17 cellular contexts compared by ENCODE assay signal in genomic region chr13:49836516-49836915, GRCh38. TPM values are rescaled to one million over a fixed set of nuclear protein-coding genes. Genes with fewer than 3 reads are reported as not detected.
A peak's percentile ranks its signal among the peaks of the same experiment; 100 is the strongest.
DNase-seq lines count a peak whose midpoint lies in the region; ATAC-seq and TF ChIP-seq lines count a peak whose summit lies in the region.
"Had no signal": no experiment of that assay in that cellular context is flagged by ENCODE, and none has a peak within 500 bp of the region (broad histone marks: within the 10 kb centered on the region; RNA-seq: fewer than 3 reads in every experiment).

No MANE protein-coding gene starts in this region.

- 42 to 48% (median 44%) methylated on average over 5 of the region's 5 CpGs for WGBS in psoas muscle, 3 donors
- 40 to 53% (median 45%) methylated on average over 5 of the region's 5 CpGs for WGBS in ovary, 3 donors

- no peak overlapping the region for H3K27ac Mint-ChIP-seq in WTC11
- H3K27ac Mint-ChIP-seq: activated CD4-positive, alpha-beta T cell treated with anti-CD3 and anti-CD28 coated beads, Interleukin-2, amount 10 ng/mL, durations not matched to agents 7 days and 5 days; activated T-cell treated with anti-CD3 and anti-CD28 coated beads, Interleukin-2, amount 50 U/mL, for 24 hours; CD8-positive, alpha-beta T cell had no signal

- H3K4me3 Mint-ChIP-seq in WTC11, result no peak overlapping the region
- H3K4me3 Mint-ChIP-seq: activated CD4-positive, alpha-beta T cell treated with anti-CD3 and anti-CD28 coated beads, Interleukin-2, amount 10 ng/mL, durations not matched to agents 7 days and 5 days; activated T-cell treated with anti-CD3 and anti-CD28 coated beads, Interleukin-2, amount 50 U/mL, for 24 hours; CD8-positive, alpha-beta T cell had no signal

- no peaks in the 10 kb centered on the region for H3K9me3 Mint-ChIP-seq in WTC11
- H3K9me3 Mint-ChIP-seq: activated CD4-positive, alpha-beta T cell treated with anti-CD3 and anti-CD28 coated beads, Interleukin-2, amount 10 ng/mL, durations not matched to agents 7 days and 5 days; CD8-positive, alpha-beta T cell had no signal

- peak; percentile 26 for DNase-seq in NCI-H82 (lab: John Stamatoyannopoulos, UW)
- DNase-seq in NCI-H82 treated with DMSO at 0.1 percent for 48 hours (lab: John Stamatoyannopoulos, UW; ENCODE audit: unreplicated experiment), result no peak
- DNase-seq in WTC11 (ENCODE audit: low spot score), result peak; percentile 48
- peak; percentile 56 for DNase-seq in iPS-NIHi11 (ENCODE audit: low spot score)
- no peak for DNase-seq in sciatic nerve (ENCODE audit: low spot score)
- no peak for DNase-seq in psoas muscle
- no peak for DNase-seq in ovary
- DNase-seq in SW480 (ENCODE audit: low spot score), result no peak
- DNase-seq: activated CD4-positive, alpha-beta T cell treated with anti-CD3 and anti-CD28 coated beads, Interleukin-2, amount 10 ng/mL, durations not matched to agents 7 days and 5 days; activated T-cell treated with anti-CD3 and anti-CD28 coated beads, Interleukin-2, amount 50 U/mL, for 24 hours; CD8-positive, alpha-beta T cell; erythroblast; heart left ventricle; NCI-H2081; NCI-H774; stimulated activated CD4-positive, alpha-beta T cell treated with anti-CD3 and anti-CD28 coated beads, Interleukin-1b, Interleukin-23, amount 100 ng/mL, for 48 hours; T1000 had no signal

- H3K36me3 Mint-ChIP-seq in WTC11, result no peaks in the 10 kb centered on the region
- H3K36me3 Mint-ChIP-seq: CD8-positive, alpha-beta T cell had no signal

- no peak for TF ChIP-seq POLR2A in ovary (IDR thresholded peaks at IDR 0.05)

- H3K4me3 ChIP-seq in psoas muscle (no peak overlapping the region), ovary (no peak overlapping the region)
- H3K4me3 ChIP-seq: heart left ventricle had no signal

- no peak overlapping the region for H3K27ac ChIP-seq in psoas muscle
- no peak overlapping the region for H3K27ac ChIP-seq in ovary
- H3K27ac ChIP-seq: heart left ventricle had no signal

- POLR2A ChIA-PET in WTC11 (lab: Charles Lee), result no interaction called here

- H3K9me3 ChIP-seq in psoas muscle (no peaks in the 10 kb centered on the region), ovary (no peaks in the 10 kb centered on the region)
- H3K9me3 ChIP-seq: heart left ventricle had no signal

- no peaks in the 10 kb centered on the region for H3K27me3 Mint-ChIP-seq in WTC11 (ENCODE audit: low read depth)

- H3K4me1 Mint-ChIP-seq in WTC11, result peaks cover 38% of the 10 kb centered on the region
- H3K4me1 Mint-ChIP-seq: activated CD4-positive, alpha-beta T cell treated with anti-CD3 and anti-CD28 coated beads, Interleukin-2, amount 10 ng/mL, durations not matched to agents 7 days and 5 days had no signal

- H3K27me3 ChIP-seq in psoas muscle (ENCODE audit: insufficient read depth in 3 of 3, low read length in 2 of 3) (no peaks in the 10 kb centered on the region), ovary (no peaks in the 10 kb centered on the region)
- H3K27me3 ChIP-seq: heart left ventricle had no signal

- TF ChIP-seq EP300 in ovary (IDR thresholded peaks at IDR 0.05), result no peak

- H3K4me1 ChIP-seq in psoas muscle (no peaks in the 10 kb centered on the region), ovary (ENCODE audit: insufficient read depth) (no peaks in the 10 kb centered on the region)
- H3K4me1 ChIP-seq: heart left ventricle had no signal

- no peak for TF ChIP-seq CTCF in WTC11 (IDR thresholded peaks at IDR 0.05)
- no peak for TF ChIP-seq CTCF in psoas muscle (IDR thresholded peaks at IDR 0.05)
- no peak for TF ChIP-seq CTCF in ovary (IDR thresholded peaks at IDR 0.05)

- ATAC-seq in WTC11 (peak; percentile 33; the same call in 1 of the 2 replicates), sciatic nerve (peak; percentile 61), psoas muscle (no peak)
- ATAC-seq: CD8-positive, alpha-beta T cell; heart left ventricle had no signal

- intact Hi-C loops in sciatic nerve (cut with DNase I), result no loop called here
- intact Hi-C loops in psoas muscle (cut with DNase I), result no loop called here
- intact Hi-C loops in ovary (cut with DNase I), result no loop called here

- H3K36me3 ChIP-seq in psoas muscle (ENCODE audit: insufficient read depth in 1 of 2, low read depth in 1 of 2) (no peaks in the 10 kb centered on the region), ovary (no peaks in the 10 kb centered on the region)
- H3K36me3 ChIP-seq: heart left ventricle had no signal

- CTCF ChIA-PET in WTC11 (lab: Charles Lee), result interaction anchor here (0.9 to 1.3 kb wide), 2 partner anchors 11 to 100 kb away, joined by 3 to 4 read pairs; partner anchors contain the start of gene SPRYD7

TF ChIP-seq in WTC11, 78 proteins besides CTCF, POLR2A, EP300 and RAD21:
- TF ChIP-seq E2F4 (CRISPR knock-in tag; IDR thresholded peaks at IDR 0.05; ENCODE audit: borderline replicate concordance, low read depth) (no peak), PRDM15 (CRISPR knock-in tag; IDR thresholded peaks at IDR 0.05) (peak; percentile 90)

RNA-seq across cellular contexts. Expression of gene KPNA3, which starts 44.0 kb away (rescaled TPM):
- total RNA-seq in WTC11 (2021) (44.2 to 47.6 TPM (median 44.4 TPM) in 3 replicates), sciatic nerve (31.7 TPM), psoas muscle (100 to 1,000 TPM; 127 to 157 (median 147) TPM), ovary (10 to 100 TPM; 10.8 to 30.9 (median 23.9) TPM)
- polyA plus RNA-seq in psoas muscle (100 to 1,000 TPM in 1 of 3 donors, 10 to 100 TPM in 2; 32.3 to 114 (median 69.5) TPM), ovary (10 to 100 TPM in 1 of 2 donors, 1 to 10 TPM in 1; 9.1 to 17.5 TPM)

Comparison
In these comparisons a context has a peak if more than half of its experiments do, and no peak if none do; other contexts are left out.
1. DNase-seq: peak in NCI-H82 (single experiment), WTC11 (single experiment) and iPS-NIHi11 (single experiment); none in NCI-H82 treated with DMSO at 0.1 percent for 48 hours (single experiment), sciatic nerve (single experiment), psoas muscle (0 of 2), ovary (0 of 5) and SW480 (single experiment).
2. ATAC-seq: peak in WTC11 (single experiment) and sciatic nerve (single experiment); none in psoas muscle (0 of 4).